27 cellular contexts compared by ENCODE assay signal in genomic region chr2:189528617-189529016, GRCh38.
"Had no signal": no experiment of that assay in that cellular context is flagged by ENCODE, and none has a peak within 500 bp of the region (broad histone marks: within the 10 kb centered on the region; RNA-seq: fewer than 3 reads in every experiment).

No MANE protein-coding gene starts in this region.

- H3K9me3 ChIP-seq: gastroesophageal sphincter, heart left ventricle, prostate gland, right lobe of liver, thoracic aorta, tibial nerve, upper lobe of left lung had no signal

- DNase-seq: cortex of kidney; dorsolateral prefrontal cortex; effector CD4-positive, alpha-beta T cell; foreskin keratinocyte; heart left ventricle; kidney; mesenchymal stem cell; midbrain; naive thymus-derived CD4-positive, alpha-beta T cell; nephron progenitor cell; nucleus accumbens; retina; right lobe of liver; small intestine; stimulated activated CD4-positive, alpha-beta T cell treated with anti-CD3 and anti-CD28 coated beads, Interleukin-15, amount 100 ng/mL, for 24 hours; stimulated activated CD4-positive, alpha-beta T cell treated with anti-CD3 and anti-CD28 coated beads, Interleukin-2, amount 100 ng/mL, for 48 hours; stimulated activated naive B cell treated with anti-CD40 and anti-IgM and Interleukin-4, amounts not matched to agents 10 μg/mL and 1 μg/mL and 100 μg/mL, for 72 hours; upper lobe of left lung had no signal

- H3K4me3 ChIP-seq: dorsolateral prefrontal cortex, gastroesophageal sphincter, heart left ventricle, hepatocyte, lung, prostate gland, right lobe of liver, thoracic aorta, tibial nerve, upper lobe of left lung had no signal

- H3K4me1 ChIP-seq: foreskin keratinocyte, prostate gland had no signal

- H3K36me3 ChIP-seq: gastroesophageal sphincter, heart left ventricle, prostate gland, right lobe of liver, thoracic aorta, tibial nerve, upper lobe of left lung had no signal

- H3K27me3 ChIP-seq: dorsolateral prefrontal cortex, foreskin keratinocyte, gastroesophageal sphincter, heart left ventricle, hepatocyte, right lobe of liver, tibial nerve, upper lobe of left lung had no signal

- H3K27ac ChIP-seq: dorsolateral prefrontal cortex, epithelial cell of prostate, foreskin keratinocyte, gastroesophageal sphincter, heart left ventricle, hepatocyte, prostate gland, right lobe of liver, thoracic aorta, tibial nerve, upper lobe of left lung had no signal

- ATAC-seq: esophagus mucosa; foreskin keratinocyte; gastroesophageal sphincter; heart left ventricle; left lobe of liver; naive thymus-derived CD4-positive, alpha-beta T cell; stimulated activated naive B cell treated with anti-CD40 and anti-IgM and Interleukin-4, amounts not matched to agents 10 μg/mL and 1 μg/mL and 100 μg/mL, for 72 hours had no signal
